In genomic region chr22:11029967-11030366, GRCh38 we compare ENCODE assay signal across 8 cellular contexts.
DNase-seq lines count a peak whose midpoint lies in the region; ATAC-seq and TF ChIP-seq lines count a peak whose summit lies in the region.
"Not testable (repeated sequence)": the region's sequence is repeated elsewhere in the genome, so short reads cannot be mapped to it uniquely, and the experiment has no call there.

No MANE protein-coding gene starts in this region.

- H3K9me3 Mint-ChIP-seq in activated CD4-positive, alpha-beta T cell treated with anti-CD3 and anti-CD28 coated beads, Interleukin-2, amount 10 ng/mL, durations not matched to agents 24 days and 14 days: peaks cover 39% of the 10 kb centered on the region
- peaks cover 79% of the 10 kb centered on the region for H3K9me3 Mint-ChIP-seq in neural progenitor cell

- not testable (repeated sequence) for H2AFZ ChIP-seq in hepatocyte; neural progenitor cell (replicated peaks)

- not testable (repeated sequence) for H3K27me3 Mint-ChIP-seq in activated CD4-positive, alpha-beta T cell treated with anti-CD3 and anti-CD28 coated beads, Interleukin-2, amount 10 ng/mL, durations not matched to agents 24 days and 14 days
- H3K27me3 Mint-ChIP-seq in neural progenitor cell (ENCODE audit: insufficient read depth, low read depth): peaks cover 21% of the 10 kb centered on the region

- not testable (repeated sequence) for H3K4me3 Mint-ChIP-seq in activated CD4-positive, alpha-beta T cell treated with anti-CD3 and anti-CD28 coated beads, Interleukin-2, amount 10 ng/mL, durations not matched to agents 24 days and 14 days
- H3K4me3 Mint-ChIP-seq in neural progenitor cell: peak overlapping the region; percentile 12

- ATAC-seq in Right ventricle myocardium inferior, lower lobe of right lung: not testable (repeated sequence)

- DNase-seq in activated CD4-positive, alpha-beta T cell treated with anti-CD3 and anti-CD28 coated beads, Interleukin-2, amount 10 ng/mL, durations not matched to agents 24 days and 14 days: peak; percentile 60
- DNase-seq in ecto neural progenitor cell (ENCODE audit: low spot score) (peak; percentile 36), Right ventricle myocardium inferior (ENCODE audit: missing footprints) (peak; percentile 55), hepatocyte (ENCODE audit: low spot score) (peak; percentile 3), lower lobe of right lung (peak; percentile 50), sigmoid colon (peak; percentile 65), ureter (ENCODE audit: low spot score) (peak; percentile 46)
- not testable (repeated sequence) for DNase-seq in neural progenitor cell (ENCODE audit: low spot score)

- peaks cover 29% of the 10 kb centered on the region for H3K9me3 ChIP-seq in hepatocyte (ENCODE audit: low read depth)
- H3K9me3 ChIP-seq in lower lobe of right lung: peaks cover 61% of the 10 kb centered on the region
- peaks cover 64% of the 10 kb centered on the region for H3K9me3 ChIP-seq in neural progenitor cell (ENCODE audit: low read depth)
- peaks cover 5 to 52% (median 14%) of the 10 kb centered on the region in 4 donors for H3K9me3 ChIP-seq in sigmoid colon

- not testable (repeated sequence) for H3K27ac Mint-ChIP-seq in activated CD4-positive, alpha-beta T cell treated with anti-CD3 and anti-CD28 coated beads, Interleukin-2, amount 10 ng/mL, durations not matched to agents 24 days and 14 days; neural progenitor cell

- TF ChIP-seq CTCF in hepatocyte (IDR thresholded peaks at IDR 0.05; ENCODE audit: poor library complexity); lower lobe of right lung (IDR thresholded peaks at IDR 0.05); neural progenitor cell (IDR thresholded peaks at IDR 0.05); sigmoid colon (IDR thresholded peaks at IDR 0.05): not testable (repeated sequence)

- H3K9me2 ChIP-seq in hepatocyte (replicated peaks; ENCODE audit: insufficient read depth): not testable (repeated sequence)

- not testable (repeated sequence) for TF ChIP-seq POLR2A in sigmoid colon (IDR thresholded peaks at IDR 0.05)

- H3K27ac ChIP-seq in hepatocyte, lower lobe of right lung, neural progenitor cell, sigmoid colon: not testable (repeated sequence)

- H3K36me3 Mint-ChIP-seq in activated CD4-positive, alpha-beta T cell treated with anti-CD3 and anti-CD28 coated beads, Interleukin-2, amount 10 ng/mL, durations not matched to agents 24 days and 14 days (ENCODE audit: low read depth): not testable (repeated sequence)
- peaks cover 10% of the 10 kb centered on the region for H3K36me3 Mint-ChIP-seq in neural progenitor cell

- not testable (repeated sequence) for H3K4me1 Mint-ChIP-seq in activated CD4-positive, alpha-beta T cell treated with anti-CD3 and anti-CD28 coated beads, Interleukin-2, amount 10 ng/mL, durations not matched to agents 24 days and 14 days; neural progenitor cell

- not testable (repeated sequence) for H3K9ac ChIP-seq in neural progenitor cell

- H3K79me2 ChIP-seq in hepatocyte; neural progenitor cell (ENCODE audit: low read depth): not testable (repeated sequence)

- 62% methylated on average over 6 of the region's 6 CpGs for WGBS in hepatocyte (ENCODE audit: low lambda C conversion rate, missing lambda C conversion rate)
- WGBS in sigmoid colon, 2 donors: 64 to 65% methylated on average over 6 of the region's 6 CpGs

- not testable (repeated sequence) for H3K4me1 ChIP-seq in hepatocyte (ENCODE audit: insufficient read depth); lower lobe of right lung; neural progenitor cell; sigmoid colon

- TF ChIP-seq EP300 in sigmoid colon (IDR thresholded peaks at IDR 0.05): not testable (repeated sequence)

- not testable (repeated sequence) for H4K20me1 ChIP-seq in hepatocyte (ENCODE audit: insufficient read depth, poor library complexity, severe bottlenecking); neural progenitor cell (ENCODE audit: low read depth)

- H3K36me3 ChIP-seq in hepatocyte (replicated peaks; ENCODE audit: insufficient read depth, low read depth); lower lobe of right lung; neural progenitor cell; sigmoid colon: not testable (repeated sequence)

- H3K4me3 ChIP-seq in hepatocyte, lower lobe of right lung, neural progenitor cell, sigmoid colon: not testable (repeated sequence)

- H3K4me2 ChIP-seq in hepatocyte, neural progenitor cell: not testable (repeated sequence)

- intact Hi-C loops in activated CD4-positive, alpha-beta T cell treated with anti-CD3 and anti-CD28 coated beads, Interleukin-2, amount 10 ng/mL, durations not matched to agents 24 days and 14 days (cut with micrococcal nuclease); Right ventricle myocardium inferior (cut with DNase I); lower lobe of right lung (cut with DNase I); sigmoid colon (cut with DNase I): not testable (repeated sequence)

- not testable (repeated sequence) for H3K27me3 ChIP-seq in hepatocyte; lower lobe of right lung (ENCODE audit: low read depth); neural progenitor cell; sigmoid colon

- not testable (repeated sequence) for H3F3A ChIP-seq in neural progenitor cell (ENCODE audit: low read depth)
